ENCODE assay signal across 12 cellular contexts in genomic region chr1:228340686-228341449, GRCh38.
A peak's percentile ranks its signal among the peaks of the same experiment; 100 is the strongest.
DNase-seq lines count a peak whose midpoint lies in the region; ATAC-seq and TF ChIP-seq lines count a peak whose summit lies in the region.
"Had no signal": no experiment of that assay in that cellular context is flagged by ENCODE, and none has a peak within 500 bp of the region (broad histone marks: within the 10 kb centered on the region; RNA-seq: fewer than 3 reads in every experiment).

No MANE protein-coding gene starts in this region.

- no peaks in the 10 kb centered on the region for H3K36me3 ChIP-seq in Caco-2 (ENCODE audit: control insufficient read depth, insufficient read depth, low read length)

- TF ChIP-seq CTCF in Caco-2 (IDR thresholded peaks at IDR 0.05; ENCODE audit: insufficient read depth in 1 of 2, low read depth in 1 of 2, low read length in 1 of 2, severe bottlenecking in 1 of 2, unreplicated experiment in 1 of 2) (peak; percentile 28 to 38), HFFc6 (IDR thresholded peaks at IDR 0.05) (peak; percentile 34; the same call in 1 of the 2 replicates), chondrocyte (IDR thresholded peaks at IDR 0.05) (peak; percentile 63), nephron (IDR thresholded peaks at IDR 0.05; ENCODE audit: unreplicated experiment in 3 of 3) (peak; percentile 7 to 20 (median 10))

- H3K4me3 Mint-ChIP-seq in Caco-2 (ENCODE audit: unreplicated experiment) = no peak overlapping the region
- no peak overlapping the region for H3K4me3 Mint-ChIP-seq in HFFc6
- H3K4me3 Mint-ChIP-seq in chondrocyte (ENCODE audit: unreplicated experiment) = no peak overlapping the region
- H3K4me3 Mint-ChIP-seq in nephron = no peak overlapping the region

- no peak overlapping the region for H3K27ac Mint-ChIP-seq in Caco-2 (ENCODE audit: unreplicated experiment)
- no peak overlapping the region for H3K27ac Mint-ChIP-seq in HFFc6
- H3K27ac Mint-ChIP-seq in chondrocyte (ENCODE audit: unreplicated experiment) = no peak overlapping the region
- H3K27ac Mint-ChIP-seq in nephron = no peak overlapping the region
- H3K27ac Mint-ChIP-seq: activated naive CD4-positive, alpha-beta T cell treated with anti-CD3 and anti-CD28 coated beads, Interleukin-2, amount 50 U/mL, for 72 hours had no signal

- no peaks in the 10 kb centered on the region for H3K4me1 Mint-ChIP-seq in Caco-2 (ENCODE audit: low read depth, unreplicated experiment)
- H3K4me1 Mint-ChIP-seq in HFFc6 (ENCODE audit: low read depth) = no peaks in the 10 kb centered on the region
- peaks cover 2% of the 10 kb centered on the region for H3K4me1 Mint-ChIP-seq in chondrocyte (ENCODE audit: low read depth)
- H3K4me1 Mint-ChIP-seq in nephron = no peaks in the 10 kb centered on the region

- intact Hi-C loops in Caco-2 (cut with micrococcal nuclease; ENCODE audit: unreplicated experiment) = no loop called here

- no TSS peak for BruUV-seq in Caco-2 (replicated peaks; lab: Mats Ljungman, UMichigan)

- no peaks in the 10 kb centered on the region for H3K27me3 Mint-ChIP-seq in Caco-2 (ENCODE audit: insufficient read depth, unreplicated experiment)
- no peaks in the 10 kb centered on the region; the same call in 1 of the 2 replicates for H3K27me3 Mint-ChIP-seq in HFFc6 (ENCODE audit: insufficient read depth)
- no peaks in the 10 kb centered on the region for H3K27me3 Mint-ChIP-seq in chondrocyte (ENCODE audit: low read depth)
- H3K27me3 Mint-ChIP-seq in nephron (ENCODE audit: low read depth) = no peaks in the 10 kb centered on the region

- CTCF ChIA-PET in Caco-2 (lab: Charles Lee) = no interaction called here

- H3K9me3 ChIP-seq in Caco-2 = no peaks in the 10 kb centered on the region

- no peaks in the 10 kb centered on the region for H3K4me1 ChIP-seq in Caco-2

- H3K36me3 Mint-ChIP-seq in Caco-2 (ENCODE audit: insufficient read depth, unreplicated experiment) = no peaks in the 10 kb centered on the region
- no peaks in the 10 kb centered on the region for H3K36me3 Mint-ChIP-seq in HFFc6 (ENCODE audit: low read depth)
- no peaks in the 10 kb centered on the region for H3K36me3 Mint-ChIP-seq in chondrocyte (ENCODE audit: low read depth)
- H3K36me3 Mint-ChIP-seq in nephron (ENCODE audit: low read depth) = peaks cover 29% of the 10 kb centered on the region

- no peak for ATAC-seq in GM18909 (IDR thresholded peaks at IDR 0.05; ENCODE audit: poor library complexity, unreplicated experiment)

- peak; percentile 28 to 40 for DNase-seq in Caco-2
- DNase-seq in HFFc6 = no peak
- peak; percentile 88 for DNase-seq in chondrocyte (ENCODE audit: low spot score)
- DNase-seq in AML-193 (lab: John Stamatoyannopoulos, UW) = no peak
- no peak for DNase-seq in GF-D8 (lab: John Stamatoyannopoulos, UW)
- DNase-seq in NCI-H2029 (lab: John Stamatoyannopoulos, UW) = no peak
- DNase-seq: foreskin fibroblast; stimulated activated naive CD4-positive, alpha-beta T cell treated with Interleukin-2 at 50 U/mL for 16 hours had no signal

- POLR2A ChIA-PET in Caco-2 (lab: Charles Lee) = no interaction called here

- H3K4me3 ChIP-seq in Caco-2 (ENCODE audit: low read depth, low read length) = no peak overlapping the region
- H3K4me3 ChIP-seq: SK-N-MC had no signal

- H3K9me3 Mint-ChIP-seq in Caco-2 (ENCODE audit: unreplicated experiment) = no peaks in the 10 kb centered on the region
- peaks cover 43% of the 10 kb centered on the region for H3K9me3 Mint-ChIP-seq in HFFc6
- H3K9me3 Mint-ChIP-seq in chondrocyte (ENCODE audit: low read depth) = no peaks in the 10 kb centered on the region
- H3K9me3 Mint-ChIP-seq in nephron = no peaks in the 10 kb centered on the region

- H3K27me3 ChIP-seq in Caco-2 (replicated peaks; ENCODE audit: control insufficient read depth, insufficient read depth, low read length) = no peaks in the 10 kb centered on the region

Comparison
In these comparisons a context has a peak if more than half of its experiments do, and no peak if none do; other contexts are left out.
1. DNase-seq: peak in Caco-2 (2 of 2) and chondrocyte (single experiment); none in HFFc6 (single experiment), AML-193 (0 of 2), GF-D8 (single experiment) and NCI-H2029 (single experiment).
2. CTCF ChIP-seq: peak in every context shown above with its lines; median percentile 63 in chondrocyte; 34 in HFFc6; 33 in Caco-2; 10 in nephron.